Comparison of ENCODE assay signal across 9 cellular contexts in genomic region chr7:64904008-64904407, GRCh38. TPM values are rescaled to one million over a fixed set of nuclear protein-coding genes. Genes with fewer than 3 reads are reported as not detected.
DNase-seq lines count a peak whose midpoint lies in the region; ATAC-seq and TF ChIP-seq lines count a peak whose summit lies in the region.
"Had no signal": no experiment of that assay in that cellular context is flagged by ENCODE, and none has a peak within 500 bp of the region (broad histone marks: within the 10 kb centered on the region; RNA-seq: fewer than 3 reads in every experiment).

No MANE protein-coding gene starts in this region.

- H3K36me3 ChIP-seq in RWPE2 (ENCODE audit: low read depth) (no peaks in the 10 kb centered on the region), esophagus squamous epithelium (peaks cover 0 to 16% (median 0%) of the 10 kb centered on the region in 3 donors)

- H3K4me1 ChIP-seq in RWPE2 (ENCODE audit: insufficient read depth, poor library complexity, severe bottlenecking) = no peaks in the 10 kb centered on the region
- H3K4me1 ChIP-seq in esophagus squamous epithelium = peaks cover 6 to 50% (median 13%) of the 10 kb centered on the region in 3 donors

- TF ChIP-seq POLR2A in esophagus squamous epithelium (IDR thresholded peaks at IDR 0.05) = no peak

- H3K9me3 ChIP-seq in RWPE2 (ENCODE audit: severe bottlenecking) (no peaks in the 10 kb centered on the region), esophagus squamous epithelium (no peaks in the 10 kb centered on the region)

- no peak for ATAC-seq in RWPE2 (ENCODE audit: low read depth)
- ATAC-seq in HG03159 (IDR thresholded peaks at IDR 0.05; ENCODE audit: unreplicated experiment) = no peak

- WGBS in esophagus squamous epithelium, 2 donors = 89 to 96% methylated on average over 13 to 15 of the region's 15 CpGs

- H3K4me3 ChIP-seq in GM12875 (ENCODE audit: low read depth, low read length) (peak overlapping the region; percentile 92), RWPE2 (ENCODE audit: severe bottlenecking) (peak overlapping the region; percentile 80), esophagus squamous epithelium (peak overlapping the region in 3 of 4 donors; percentile 61 to 91 (median 76)), retinal pigment epithelial cell (ENCODE audit: low read length) (peak overlapping the region; percentile 93)

- intact Hi-C loops in esophagus squamous epithelium (cut with DNase I) = no loop called here
- intact Hi-C loops in posterior vena cava (cut with DNase I) = no loop called here

- no peak for DNase-seq in RWPE2 (ENCODE audit: low spot score)
- DNase-seq in esophagus squamous epithelium (lab: John Stamatoyannopoulos, UW) = no peak
- DNase-seq in retinal pigment epithelial cell (ENCODE audit: low read depth) = no peak
- DNase-seq in HCEC 1CT = no peak
- no peak for DNase-seq in posterior vena cava (ENCODE audit: low spot score)
- DNase-seq in stimulated activated CD4-positive, alpha-beta T cell treated with anti-CD3 and anti-CD28 coated beads, Interleukin-4, amount 100 ng/mL, for 4 hours = no peak
- DNase-seq: activated effector memory CD4-positive, alpha-beta T cell treated with anti-CD3 and anti-CD28 coated beads, Interleukin-2, amount 50 U/mL, for 16 hours had no signal

- H3K27ac ChIP-seq in RWPE2 (ENCODE audit: poor library complexity, severe bottlenecking) (no peak overlapping the region), esophagus squamous epithelium (no peak overlapping the region)

- H3K27me3 ChIP-seq in RWPE2 (ENCODE audit: insufficient read depth, poor library complexity, severe bottlenecking) = no peaks in the 10 kb centered on the region
- no peaks in the 10 kb centered on the region for H3K27me3 ChIP-seq in esophagus squamous epithelium

- no peak for TF ChIP-seq CTCF in GM12875 (IDR thresholded peaks at IDR 0.05; ENCODE audit: borderline replicate concordance, insufficient read depth, low read depth, low read length)
- no peak for TF ChIP-seq CTCF in RWPE2 (IDR thresholded peaks at IDR 0.05; ENCODE audit: poor library complexity, severe bottlenecking)
- no peak for TF ChIP-seq CTCF in esophagus squamous epithelium (IDR thresholded peaks at IDR 0.05)
- TF ChIP-seq CTCF in retinal pigment epithelial cell (conservative IDR thresholded peaks at IDR 0.05; ENCODE audit: low read depth, low read length) = no peak

RNA-seq across cellular contexts. Expression of gene ZNF273, which starts 0.9 kb away (rescaled TPM):
- 10 to 100 TPM in 3 of 4 donors, 1 to 10 TPM in 1; 8.0 to 43.3 (median 14.0) TPM for total RNA-seq in esophagus squamous epithelium
- 1 to 10 TPM; 4.5 to 8.0 TPM for total RNA-seq in posterior vena cava
